In genomic region chr9:136916330-136917184, GRCh38 we compare ENCODE assay signal across 23 cellular contexts. TPM values are rescaled to one million over a fixed set of nuclear protein-coding genes. Genes with fewer than 3 reads are reported as not detected.
DNase-seq lines count a peak whose midpoint lies in the region; ATAC-seq and TF ChIP-seq lines count a peak whose summit lies in the region.
"Had no signal": no experiment of that assay in that cellular context is flagged by ENCODE, and none has a peak within 500 bp of the region (broad histone marks: within the 10 kb centered on the region; RNA-seq: fewer than 3 reads in every experiment).

No MANE protein-coding gene starts in this region.

- H3K9me3 ChIP-seq in osteoblast (ENCODE audit: low read depth, low read length) (no peaks in the 10 kb centered on the region), smooth muscle cell (replicated peaks; ENCODE audit: low read depth) (no peaks in the 10 kb centered on the region)
- H3K9me3 ChIP-seq: body of pancreas, HAP-1, sigmoid colon, SJSA1, thoracic aorta had no signal

- intact Hi-C loops in activated CD8-positive, alpha-beta T cell treated with anti-CD3 and anti-CD28 coated beads for 36 hours (cut with micrococcal nuclease) = no loop called here

- H3F3A ChIP-seq in smooth muscle cell (ENCODE audit: low read depth) = no peaks in the 10 kb centered on the region

- no peak for TF ChIP-seq CTCF in activated CD8-positive, alpha-beta T cell treated with anti-CD3 and anti-CD28 coated beads for 36 hours (IDR thresholded peaks at IDR 0.05)
- TF ChIP-seq CTCF in osteoblast (IDR thresholded peaks at IDR 0.05; ENCODE audit: extremely low read depth, low read depth, low read length) (no peak), smooth muscle cell (IDR thresholded peaks at IDR 0.05; ENCODE audit: borderline replicate concordance, insufficient read depth, poor library complexity, severe bottlenecking) (no peak)

- CTCF ChIA-PET in activated CD8-positive, alpha-beta T cell treated with anti-CD3 and anti-CD28 coated beads, Interleukin-2, amount 10 ng/mL, durations not matched to agents 7 days and 5 days (lab: Charles Lee) = no interaction called here
- CTCF ChIA-PET in activated CD8-positive, alpha-beta T cell treated with anti-CD3 and anti-CD28 coated beads for 36 hours (lab: Charles Lee) = no interaction called here

- H3K4me3 Mint-ChIP-seq in activated CD8-positive, alpha-beta T cell treated with anti-CD3 and anti-CD28 coated beads, Interleukin-2, amount 10 ng/mL, durations not matched to agents 7 days and 5 days = no peak overlapping the region
- no peak overlapping the region for H3K4me3 Mint-ChIP-seq in activated CD8-positive, alpha-beta T cell treated with anti-CD3 and anti-CD28 coated beads for 36 hours
- no peak overlapping the region for H3K4me3 Mint-ChIP-seq in central memory CD8-positive, alpha-beta T cell
- H3K4me3 Mint-ChIP-seq: activated T-helper 1 cell treated with anti-CD3 and anti-CD28 coated beads, Interleukin-12 subunit alpha, Interleukin-12 subunit beta, Interleukin-2, Interleukin-4 antibody, amounts not matched to agents 30 ng/mL and 10 ng/mL and 1 ng/mL, durations not matched to agents 14 hours and 24 hours and 36 hours; naive thymus-derived CD8-positive, alpha-beta T cell had no signal

- H3K4me3 ChIP-seq in osteoblast (ENCODE audit: insufficient read depth, low read length) (no peak overlapping the region), smooth muscle cell (no peak overlapping the region)
- H3K4me3 ChIP-seq: body of pancreas, coronary artery, HAP-1, sigmoid colon, SJSA1, thoracic aorta had no signal

- H3K9ac ChIP-seq in smooth muscle cell (ENCODE audit: low read depth) = no peak overlapping the region
- H3K9ac ChIP-seq: parathyroid adenoma had no signal

- H3K79me2 ChIP-seq in osteoblast (ENCODE audit: insufficient read depth, low read length) (no peaks in the 10 kb centered on the region), smooth muscle cell (ENCODE audit: low read depth) (no peaks in the 10 kb centered on the region)
- H3K79me2 ChIP-seq: parathyroid adenoma had no signal

- H3K4me2 ChIP-seq in osteoblast (ENCODE audit: insufficient read depth, low read length) (no peak overlapping the region), smooth muscle cell (no peak overlapping the region)

- WGBS in smooth muscle cell (ENCODE audit: low lambda C conversion rate) = 97% methylated on average over 31 of the region's 32 CpGs

- H3K27ac ChIP-seq in osteoblast (ENCODE audit: low read depth, low read length) (no peak overlapping the region), smooth muscle cell (ENCODE audit: low read depth) (no peak overlapping the region)
- H3K27ac ChIP-seq: body of pancreas, coronary artery, parathyroid adenoma, sigmoid colon, SJSA1, thoracic aorta had no signal

- DNase-seq in activated CD8-positive, alpha-beta T cell treated with anti-CD3 and anti-CD28 coated beads, Interleukin-2, amount 10 ng/mL, durations not matched to agents 7 days and 5 days = no peak
- no peak for DNase-seq in activated CD8-positive, alpha-beta T cell treated with anti-CD3 and anti-CD28 coated beads for 36 hours
- no peak for DNase-seq in central memory CD8-positive, alpha-beta T cell (ENCODE audit: low spot score in 2 of 2)
- peak; percentile 65 for DNase-seq in osteoblast (ENCODE audit: insufficient read length, low spot score, missing footprints)
- no peak for DNase-seq in NCI-H1436 treated with DMSO at 0.1 percent for 48 hours (lab: John Stamatoyannopoulos, UW)
- no peak for DNase-seq in smooth muscle cell (lab: John Stamatoyannopoulos, UW; ENCODE audit: unreplicated experiment)
- DNase-seq: body of pancreas; Calu3; Kasumi-1; naive thymus-derived CD8-positive, alpha-beta T cell; NCI-H1048; NCI-H2029 treated with DMSO at 0.1 percent for 48 hours; NCI-H345; sigmoid colon; stimulated activated naive CD4-positive, alpha-beta T cell had no signal

- H3K36me3 Mint-ChIP-seq in activated CD8-positive, alpha-beta T cell treated with anti-CD3 and anti-CD28 coated beads, Interleukin-2, amount 10 ng/mL, durations not matched to agents 7 days and 5 days (ENCODE audit: low read depth) = peaks cover 52% of the 10 kb centered on the region
- H3K36me3 Mint-ChIP-seq in activated CD8-positive, alpha-beta T cell treated with anti-CD3 and anti-CD28 coated beads for 36 hours (ENCODE audit: low read depth) = peaks cover 33% of the 10 kb centered on the region
- peaks cover 35% of the 10 kb centered on the region for H3K36me3 Mint-ChIP-seq in central memory CD8-positive, alpha-beta T cell (ENCODE audit: insufficient read depth)

- H3K36me3 ChIP-seq in osteoblast (ENCODE audit: insufficient read depth, low read length) = peaks cover 33% of the 10 kb centered on the region
- no peaks in the 10 kb centered on the region for H3K36me3 ChIP-seq in smooth muscle cell (ENCODE audit: low read depth)

- H3K9me3 Mint-ChIP-seq in activated CD8-positive, alpha-beta T cell treated with anti-CD3 and anti-CD28 coated beads, Interleukin-2, amount 10 ng/mL, durations not matched to agents 7 days and 5 days (ENCODE audit: insufficient read depth) = no peaks in the 10 kb centered on the region
- H3K9me3 Mint-ChIP-seq in activated CD8-positive, alpha-beta T cell treated with anti-CD3 and anti-CD28 coated beads for 36 hours = no peaks in the 10 kb centered on the region
- H3K9me3 Mint-ChIP-seq in central memory CD8-positive, alpha-beta T cell = no peaks in the 10 kb centered on the region
- H3K9me3 Mint-ChIP-seq: activated T-helper 1 cell treated with anti-CD3 and anti-CD28 coated beads, Interleukin-12 subunit alpha, Interleukin-12 subunit beta, Interleukin-2, Interleukin-4 antibody, amounts not matched to agents 30 ng/mL and 10 ng/mL and 1 ng/mL, durations not matched to agents 14 hours and 24 hours and 36 hours; naive thymus-derived CD8-positive, alpha-beta T cell had no signal

- ATAC-seq in activated CD8-positive, alpha-beta T cell treated with anti-CD3 and anti-CD28 coated beads, Interleukin-2, amount 10 ng/mL, durations not matched to agents 7 days and 5 days = no peak
- ATAC-seq in activated CD8-positive, alpha-beta T cell treated with anti-CD3 and anti-CD28 coated beads for 36 hours = no peak
- no peak for ATAC-seq in central memory CD8-positive, alpha-beta T cell (replicated peaks; ENCODE audit: extremely low read depth, poor library complexity, severe bottlenecking)
- ATAC-seq: body of pancreas; naive thymus-derived CD8-positive, alpha-beta T cell had no signal

- H3K27me3 Mint-ChIP-seq in activated CD8-positive, alpha-beta T cell treated with anti-CD3 and anti-CD28 coated beads, Interleukin-2, amount 10 ng/mL, durations not matched to agents 7 days and 5 days (ENCODE audit: low read depth) = no peaks in the 10 kb centered on the region
- no peaks in the 10 kb centered on the region for H3K27me3 Mint-ChIP-seq in activated CD8-positive, alpha-beta T cell treated with anti-CD3 and anti-CD28 coated beads for 36 hours
- no peaks in the 10 kb centered on the region for H3K27me3 Mint-ChIP-seq in central memory CD8-positive, alpha-beta T cell
- H3K27me3 Mint-ChIP-seq: naive thymus-derived CD8-positive, alpha-beta T cell had no signal

- no peaks in the 10 kb centered on the region for H3K27me3 ChIP-seq in osteoblast (ENCODE audit: insufficient read depth, low read length)
- H3K27me3 ChIP-seq in smooth muscle cell (ENCODE audit: low read depth) = no peaks in the 10 kb centered on the region
- H3K27me3 ChIP-seq: body of pancreas, sigmoid colon, SJSA1 had no signal

- H3K4me1 ChIP-seq in osteoblast (ENCODE audit: insufficient read depth, low read length) (no peaks in the 10 kb centered on the region), smooth muscle cell (ENCODE audit: low read depth) (no peaks in the 10 kb centered on the region)
- H3K4me1 ChIP-seq: body of pancreas, HAP-1, parathyroid adenoma, sigmoid colon had no signal

- H4K20me1 ChIP-seq in osteoblast (ENCODE audit: insufficient read depth, low read length) (peaks cover 3% of the 10 kb centered on the region), smooth muscle cell (ENCODE audit: low read depth) (peaks cover under 1% of the 10 kb centered on the region)

- no peaks in the 10 kb centered on the region for H3K4me1 Mint-ChIP-seq in activated CD8-positive, alpha-beta T cell treated with anti-CD3 and anti-CD28 coated beads, Interleukin-2, amount 10 ng/mL, durations not matched to agents 7 days and 5 days (ENCODE audit: low read depth)
- no peaks in the 10 kb centered on the region for H3K4me1 Mint-ChIP-seq in activated CD8-positive, alpha-beta T cell treated with anti-CD3 and anti-CD28 coated beads for 36 hours (ENCODE audit: low read depth)
- H3K4me1 Mint-ChIP-seq in central memory CD8-positive, alpha-beta T cell = peaks cover 17% of the 10 kb centered on the region

- POLR2A ChIA-PET in activated CD8-positive, alpha-beta T cell treated with anti-CD3 and anti-CD28 coated beads, Interleukin-2, amount 10 ng/mL, durations not matched to agents 7 days and 5 days (lab: Charles Lee) = no interaction called here
- POLR2A ChIA-PET in activated CD8-positive, alpha-beta T cell treated with anti-CD3 and anti-CD28 coated beads for 36 hours (lab: Charles Lee) = no interaction called here

- H2AFZ ChIP-seq in osteoblast (ENCODE audit: low read length) (no peak overlapping the region), smooth muscle cell (ENCODE audit: low read depth) (no peak overlapping the region)
- H2AFZ ChIP-seq: parathyroid adenoma had no signal

- peak overlapping the region; percentile 30 for H3K27ac Mint-ChIP-seq in activated CD8-positive, alpha-beta T cell treated with anti-CD3 and anti-CD28 coated beads, Interleukin-2, amount 10 ng/mL, durations not matched to agents 7 days and 5 days
- no peak overlapping the region for H3K27ac Mint-ChIP-seq in activated CD8-positive, alpha-beta T cell treated with anti-CD3 and anti-CD28 coated beads for 36 hours
- peak overlapping the region; percentile 83 for H3K27ac Mint-ChIP-seq in central memory CD8-positive, alpha-beta T cell (ENCODE audit: low read depth)
- H3K27ac Mint-ChIP-seq: activated T-helper 1 cell treated with anti-CD3 and anti-CD28 coated beads, Interleukin-12 subunit alpha, Interleukin-12 subunit beta, Interleukin-2, Interleukin-4 antibody, amounts not matched to agents 30 ng/mL and 10 ng/mL and 1 ng/mL, durations not matched to agents 14 hours and 24 hours and 36 hours had no signal

RNA-seq across cellular contexts. Expression of gene FBXW5, which starts 28.0 kb away (rescaled TPM):
- total RNA-seq in activated CD8-positive, alpha-beta T cell treated with anti-CD3 and anti-CD28 coated beads, Interleukin-2, amount 10 ng/mL, durations not matched to agents 7 days and 5 days = 100 to 1,000 TPM; 103 to 104 TPM
- 10 to 100 TPM; 53.4 to 54.0 TPM for total RNA-seq in activated CD8-positive, alpha-beta T cell treated with anti-CD3 and anti-CD28 coated beads for 36 hours
- total RNA-seq in osteoblast = 143 and 157 TPM in 2 replicates
- total RNA-seq in smooth muscle cell = 70.5 and 103 TPM in 2 replicates
- 105 and 109 TPM in 2 replicates for polyA plus RNA-seq in smooth muscle cell

RNA-seq across cellular contexts. Expression of gene C8G, which starts 28.5 kb away (rescaled TPM):
- 1 to 10 TPM; 1.4 to 1.5 TPM for total RNA-seq in activated CD8-positive, alpha-beta T cell treated with anti-CD3 and anti-CD28 coated beads, Interleukin-2, amount 10 ng/mL, durations not matched to agents 7 days and 5 days
- under 1 TPM in 1 of 2 experiments, not detected in 1; 0.83 TPM for total RNA-seq in activated CD8-positive, alpha-beta T cell treated with anti-CD3 and anti-CD28 coated beads for 36 hours
- total RNA-seq in osteoblast = 1.2 TPM in 1 of 2 replicates, not detected in the other
- not detected in 2 replicates for total RNA-seq in smooth muscle cell
- 1.4 TPM in 1 of 2 replicates, not detected in the other for polyA plus RNA-seq in smooth muscle cell
- total RNA-seq: body of pancreas, mesenteric fat pad, sigmoid colon, SJSA1, thoracic aorta had no signal

RNA-seq across cellular contexts. Expression of gene TRAF2, which starts 30.2 kb away (rescaled TPM):
- 10 to 100 TPM; 48.5 to 57.2 TPM for total RNA-seq in activated CD8-positive, alpha-beta T cell treated with anti-CD3 and anti-CD28 coated beads, Interleukin-2, amount 10 ng/mL, durations not matched to agents 7 days and 5 days
- total RNA-seq in activated CD8-positive, alpha-beta T cell treated with anti-CD3 and anti-CD28 coated beads for 36 hours = 10 to 100 TPM; 34.8 to 40.5 TPM
- 6.2 and 6.8 TPM in 2 replicates for total RNA-seq in osteoblast
- 6.2 and 7.0 TPM in 2 replicates for total RNA-seq in smooth muscle cell
- polyA plus RNA-seq in smooth muscle cell = 15.9 and 18.0 TPM in 2 replicates

RNA-seq across cellular contexts. Expression of gene LCN12, which starts 35.5 kb away (rescaled TPM):
- total RNA-seq in activated CD8-positive, alpha-beta T cell treated with anti-CD3 and anti-CD28 coated beads, Interleukin-2, amount 10 ng/mL, durations not matched to agents 7 days and 5 days = 1 to 10 TPM; 1.0 to 1.7 TPM
- 1 to 10 TPM; 1.3 to 2.1 TPM for total RNA-seq in activated CD8-positive, alpha-beta T cell treated with anti-CD3 and anti-CD28 coated beads for 36 hours
- total RNA-seq in osteoblast (not detected in 2 replicates), smooth muscle cell (not detected in 2 replicates)
- polyA plus RNA-seq in smooth muscle cell = not detected in 2 replicates
- total RNA-seq: A673, mesenteric fat pad, SJSA1 had no signal
- polyA plus RNA-seq: naive thymus-derived CD8-positive, alpha-beta T cell had no signal

RNA-seq across cellular contexts. Expression of gene EDF1, which starts 50.4 kb away (rescaled TPM):
- 100 to 1,000 TPM; 279 to 310 TPM for total RNA-seq in activated CD8-positive, alpha-beta T cell treated with anti-CD3 and anti-CD28 coated beads, Interleukin-2, amount 10 ng/mL, durations not matched to agents 7 days and 5 days
- total RNA-seq in activated CD8-positive, alpha-beta T cell treated with anti-CD3 and anti-CD28 coated beads for 36 hours = 100 to 1,000 TPM; 254 to 270 TPM
- total RNA-seq in osteoblast (126 and 173 TPM in 2 replicates), smooth muscle cell (304 and 306 TPM in 2 replicates)
- 492 and 548 TPM in 2 replicates for polyA plus RNA-seq in smooth muscle cell
